8 cellular contexts compared by ENCODE assay signal in the genomic region with DNA sequence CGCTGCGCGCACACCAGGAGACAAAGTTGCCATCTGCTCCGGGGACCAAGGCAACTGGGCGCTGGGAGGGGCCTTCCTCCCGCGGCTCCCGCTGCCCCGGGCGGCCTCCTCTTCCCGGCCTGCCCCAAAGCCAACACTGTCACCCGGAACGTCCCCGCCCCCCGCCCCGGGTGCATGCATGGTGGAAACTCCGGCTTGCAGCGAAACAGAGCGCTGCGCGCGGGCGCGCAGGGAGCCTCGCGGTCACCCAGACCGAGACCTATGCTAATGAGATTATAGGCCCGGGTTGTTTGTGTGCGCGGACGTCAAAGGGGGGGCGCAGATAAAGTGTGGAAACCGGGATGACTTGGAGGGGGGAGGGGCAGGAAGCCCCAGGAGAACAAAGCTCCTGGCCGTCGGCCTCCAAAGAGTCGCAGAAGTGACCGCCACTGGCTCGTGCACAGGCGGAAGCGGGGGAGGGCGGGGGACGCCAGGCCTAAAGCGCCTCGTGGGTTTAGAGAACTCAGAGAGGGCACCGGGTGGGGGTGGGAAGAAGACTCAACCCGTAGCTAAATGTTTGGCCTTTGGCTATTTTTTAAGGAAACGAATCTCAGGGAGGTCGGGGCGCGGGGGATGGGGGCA.
DNase-seq lines count a peak whose midpoint lies in the region; ATAC-seq, FAIRE-seq and TF ChIP-seq lines count a peak whose summit lies in the region.

No MANE protein-coding gene starts in this region.

- DNase-seq in DMS53 treated with DMSO at 0.1 percent for 48 hours (lab: John Stamatoyannopoulos, UW; ENCODE audit: unreplicated experiment): peak; percentile 54
- DNase-seq in NCI-H510A (lab: John Stamatoyannopoulos, UW): peak; percentile 74
- no peak for DNase-seq in GM12878 (ENCODE audit: low read depth, low spot score)
- DNase-seq in NCI-H1436 treated with DMSO at 0.1 percent for 48 hours (lab: John Stamatoyannopoulos, UW): no peak
- DNase-seq in NCI-H2196 treated with DMSO at 0.1 percent for 48 hours (lab: John Stamatoyannopoulos, UW; ENCODE audit: unreplicated experiment): no peak
- no peak for DNase-seq in T-helper 9 cell

- SMC1A ChIA-PET in GM12878 (lab: Charles Lee; ENCODE audit: uncharacterized antibody, unreplicated experiment): no interaction called here

- H3K27me3 ChIP-seq in GM12878 (replicated peaks in 1 of 2; ENCODE audit: control insufficient read depth in 2 of 2, insufficient read depth in 2 of 2, low read length in 1 of 2) (peaks cover 0 to 6% of the 10 kb centered on the region in 2 experiments; a peak in 3 of 4 replicates), muscle layer of colon (ENCODE audit: control insufficient read depth in 1 of 2, insufficient read depth in 2 of 2, low read length in 2 of 2) (peaks cover 0 to 66% of the 10 kb centered on the region in 2 donors)

- no peak for TF ChIP-seq CTCF in GM12878 (IDR thresholded peaks at IDR 0.05 in 2 of 3, conservative IDR thresholded peaks at IDR 0.05 in 1 of 3; ENCODE audit: control insufficient read depth in 2 of 3, extremely low read depth in 1 of 3, insufficient read depth in 1 of 3, low read depth in 3 of 3, low read length in 3 of 3)

- H3K4me1 ChIP-seq in GM12878 (ENCODE audit: control insufficient read depth, insufficient read depth, low read length): peaks cover 5% of the 10 kb centered on the region; the same call in 1 of the 2 replicates
- H3K4me1 ChIP-seq in muscle layer of colon (ENCODE audit: insufficient read depth, low read length): no peaks in the 10 kb centered on the region

- CTCF ChIA-PET in GM12878 (lab: Yijun Ruan, JAX): no interaction called here

- H3K9me3 ChIP-seq in GM12878 (replicated peaks; ENCODE audit: control insufficient read depth, insufficient read depth, low read length) (no peaks in the 10 kb centered on the region; the same call in 2 of the 3 replicates), muscle layer of colon (ENCODE audit: low read length) (no peaks in the 10 kb centered on the region)

- no peak for FAIRE-seq in GM12878 (lab: Jason Lieb, UNC)

- H3K9ac ChIP-seq in GM12878 (ENCODE audit: control insufficient read depth, insufficient read depth, low read length) (no peak overlapping the region), muscle layer of colon (ENCODE audit: low read length) (no peak overlapping the region)

- POLR2A ChIA-PET in GM12878 (lab: Charles Lee): no interaction called here

- BruUV-seq in GM12878 (replicated peaks; lab: Mats Ljungman, UMichigan): no TSS peak

- no peak overlapping the region for H3K27ac ChIP-seq in GM12878 (ENCODE audit: control insufficient read depth, insufficient read depth)
- H3K27ac ChIP-seq in muscle layer of colon (ENCODE audit: low read depth, low read length): no peak overlapping the region

- H3K4me2 ChIP-seq in GM12878 (ENCODE audit: control insufficient read depth, insufficient read depth): peak overlapping the region; percentile 55; the same call in 1 of the 2 replicates

- in situ Hi-C loops in GM12878 (cut with MboI): no loop called here

- no peaks in the 10 kb centered on the region for H3K79me2 ChIP-seq in GM12878 (ENCODE audit: control insufficient read depth, insufficient read depth, low read length)

- RAD21 ChIA-PET in GM12878 (lab: Charles Lee; ENCODE audit: unreplicated experiment): no interaction called here

- H3K36me3 ChIP-seq in GM12878 (ENCODE audit: control insufficient read depth in 2 of 2, insufficient read depth in 2 of 2, low read length in 1 of 2) (no peaks in the 10 kb centered on the region), muscle layer of colon (ENCODE audit: insufficient read depth, low read length) (no peaks in the 10 kb centered on the region)

- ATAC-seq in GM12878 (no peak), HG03095 (IDR thresholded peaks at IDR 0.05; ENCODE audit: unreplicated experiment) (no peak)

- TF ChIP-seq RAD21 in GM12878 (IDR thresholded peaks at IDR 0.05; ENCODE audit: insufficient read depth, low read depth, low read length): no peak

- intact Hi-C loops in GM12878 (cut with micrococcal nuclease; ENCODE audit: unreplicated experiment): no loop called here

- 32% methylated on average over 43 of the region's 50 CpGs for WGBS in GM12878 (ENCODE audit: insufficient coverage, insufficient replicate concordance, low lambda C conversion rate, missing lambda C conversion rate)

- no peaks in the 10 kb centered on the region for H4K20me1 ChIP-seq in GM12878 (ENCODE audit: control insufficient read depth, insufficient read depth)

- no peak for TF ChIP-seq POLR2A in GM12878 (IDR thresholded peaks at IDR 0.05; ENCODE audit: low read depth, low read length)

- H2AFZ ChIP-seq in GM12878 (ENCODE audit: control insufficient read depth, low read depth, low read length): no peak overlapping the region

- no peak for TF ChIP-seq EP300 in GM12878 (IDR thresholded peaks at IDR 0.05; ENCODE audit: borderline replicate concordance in 1 of 2, control insufficient read depth in 1 of 2, low read depth in 2 of 2, low read length in 2 of 2)

- H3K4me3 ChIP-seq in GM12878 (no peak overlapping the region), muscle layer of colon (ENCODE audit: low read depth in 1 of 2, low read length in 2 of 2) (peak overlapping the region; percentile 7 to 18)

TF ChIP-seq in GM12878, 131 proteins besides CTCF, POLR2A, EP300 and RAD21:
- TF ChIP-seq ZSCAN29 (IDR thresholded peaks at IDR 0.05) (no peak), HDAC6 (IDR thresholded peaks at IDR 0.05; ENCODE audit: unreplicated experiment) (peak; percentile 92), BHLHE40 (IDR thresholded peaks at IDR 0.05; ENCODE audit: borderline replicate concordance in 1 of 2, low read depth in 2 of 2, low read length in 1 of 2) (peak; percentile 28 to 37; a peak in 1 of 4 replicates)

Comparison
In these comparisons a context has a peak if more than half of its experiments do, and no peak if none do; other contexts are left out.
1. DNase-seq: peak in DMS53 treated with DMSO at 0.1 percent for 48 hours (single experiment) and NCI-H510A (single experiment); none in GM12878 (single experiment), NCI-H1436 treated with DMSO at 0.1 percent for 48 hours (single experiment), NCI-H2196 treated with DMSO at 0.1 percent for 48 hours (single experiment) and T-helper 9 cell (single experiment).